Comparison of ENCODE assay signal across 34 cellular contexts in the genomic region with DNA sequence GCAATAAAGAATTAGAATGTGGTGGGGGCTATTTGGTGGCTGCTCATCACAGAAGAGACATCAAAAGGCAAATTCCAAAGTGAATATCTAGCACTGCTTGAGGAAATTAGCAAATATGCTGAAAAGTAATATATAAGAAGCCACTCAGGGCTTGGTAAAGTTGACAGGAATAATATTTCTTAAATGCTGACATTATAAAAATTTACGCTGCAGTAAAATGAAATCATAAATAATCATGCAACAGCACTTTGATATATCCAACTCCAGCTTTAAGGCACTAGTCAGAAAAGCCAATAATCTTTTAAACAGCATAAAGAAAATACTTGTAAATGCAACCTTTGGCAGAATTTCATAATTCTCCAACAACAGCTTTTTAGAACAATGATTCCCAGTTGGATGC.
"Had no signal": no experiment of that assay in that cellular context is flagged by ENCODE, and none has a peak within 500 bp of the region (broad histone marks: within the 10 kb centered on the region; RNA-seq: fewer than 3 reads in every experiment).

No MANE protein-coding gene starts in this region.

- H3K4me1 ChIP-seq: adrenal gland, breast epithelium had no signal

- H3K27ac ChIP-seq: adrenal gland, brain microvascular endothelial cell, VCaP had no signal

- H3K27me3 ChIP-seq: adrenal gland, body of pancreas, brain microvascular endothelial cell, breast epithelium had no signal

- H3K4me3 ChIP-seq: adrenal gland, body of pancreas had no signal

- H3K36me3 ChIP-seq: adrenal gland, brain microvascular endothelial cell, breast epithelium had no signal

- FAIRE-seq: astrocyte, TTC549 had no signal

- H3K9me3 ChIP-seq: adrenal gland, body of pancreas, breast epithelium had no signal

- ATAC-seq: activated CD8-positive, alpha-beta T cell treated with anti-CD3 and anti-CD28 coated beads for 36 hours; activated naive CD4-positive, alpha-beta T cell treated with anti-CD3 and anti-CD28 coated beads, Interleukin-2, amount 50 U/mL, for 72 hours; activated T-cell treated with anti-CD3 and anti-CD28 coated beads, Interleukin-2, amount 50 U/mL, for 4 hours; activated T-cell treated with anti-CD3 and anti-CD28 coated beads, Interleukin-2, amount 50 U/mL, for 72 hours; activated T-helper 17 cell treated with anti-CD3 and anti-CD28 coated beads, Interleukin-2, amount 50 U/mL, for 72 hours had no signal

- DNase-seq: activated B cell treated with CpG ODN at 0.5 μM for 24 hours; activated CD4-positive, alpha-beta memory T cell treated with anti-CD3 and anti-CD28 coated beads for 36 hours; activated CD4-positive, alpha-beta T cell treated with anti-CD3 and anti-CD28 coated beads for 4 hours; activated CD4-positive, alpha-beta T cell treated with anti-CD3 and anti-CD28 coated beads, Interleukin-2, amount 10 ng/mL, durations not matched to agents 24 days and 14 days; activated CD4-positive, alpha-beta T cell treated with anti-CD3 and anti-CD28 coated beads, Interleukin-2, amount 50 U/mL, for 1 hour; activated CD4-positive, alpha-beta T cell treated with anti-CD3 and anti-CD28 coated beads, Interleukin-2, amount 50 U/mL, for 4 hours; activated CD4-positive, CD25-positive, alpha-beta regulatory T cell treated with anti-CD3 and anti-CD28 coated beads, Interleukin-2, amount 50 U/mL, for 72 hours; activated CD8-positive, alpha-beta memory T cell treated with anti-CD3 and anti-CD28 coated beads, Interleukin-2, amount 50 U/mL, for 4 hours; activated CD8-positive, alpha-beta T cell treated with anti-CD3 and anti-CD28 coated beads for 36 hours; activated effector memory CD4-positive, alpha-beta T cell treated with anti-CD3 and anti-CD28 coated beads, Interleukin-2, amount 50 U/mL, for 16 hours; activated gamma-delta T cell treated with Interleukin-2 at 50 U/mL for 16 hours; activated naive CD4-positive, alpha-beta T cell; activated naive CD4-positive, alpha-beta T cell treated with anti-CD3 and anti-CD28 coated beads for 36 hours; activated naive CD4-positive, alpha-beta T cell treated with anti-CD3 and anti-CD28 coated beads, Interleukin-2, amount 50 U/mL, for 16 hours; activated naive CD8-positive, alpha-beta T cell treated with anti-CD3 and anti-CD28 coated beads for 36 hours; activated T-cell treated with anti-CD3 and anti-CD28 coated beads for 4 hours; activated T-cell treated with anti-CD3 and anti-CD28 coated beads, Interleukin-2, amount 50 U/mL, for 1 hour; activated T-cell treated with anti-CD3 and anti-CD28 coated beads, Interleukin-2, amount 50 U/mL, for 4 hours; activated T-cell treated with anti-CD3 and anti-CD28 coated beads, Interleukin-2, amount 50 U/mL, for 72 hours; amniotic stem cell; aorta; brain microvascular endothelial cell; central memory CD4-positive, alpha-beta T cell; T-helper 1 cell; T-helper 2 cell; T-helper 9 cell had no signal
